12 cellular contexts compared by ENCODE assay signal in genomic region chr14:60926002-60926401, GRCh38.
DNase-seq lines count a peak whose midpoint lies in the region; ATAC-seq and TF ChIP-seq lines count a peak whose summit lies in the region.
"Had no signal": no experiment of that assay in that cellular context is flagged by ENCODE, and none has a peak within 500 bp of the region (broad histone marks: within the 10 kb centered on the region; RNA-seq: fewer than 3 reads in every experiment).

No MANE protein-coding gene starts in this region.

- intact Hi-C loops in head of caudate nucleus (cut with DNase I): no loop called here

- TF ChIP-seq CTCF in SU-DHL-6 (IDR thresholded peaks at IDR 0.05; ENCODE audit: insufficient read depth, low read length, poor library complexity, severe bottlenecking): no peak

- ATAC-seq in GM18508 (IDR thresholded peaks at IDR 0.05; ENCODE audit: insufficient read depth, unreplicated experiment) (peak; percentile 89), GM21360 (IDR thresholded peaks at IDR 0.05; ENCODE audit: unreplicated experiment) (peak; percentile 98), HG02981 (IDR thresholded peaks at IDR 0.05; ENCODE audit: unreplicated experiment) (peak; percentile 96), HG02970 (IDR thresholded peaks at IDR 0.05; ENCODE audit: low FRiP score, unreplicated experiment) (no peak)

- no peaks in the 10 kb centered on the region for H3K27me3 ChIP-seq in SU-DHL-6 (ENCODE audit: low read length)
- H3K27me3 ChIP-seq: esophagus squamous epithelium had no signal

- H3K9me3 ChIP-seq in SU-DHL-6 (ENCODE audit: insufficient read depth, low read length): no peaks in the 10 kb centered on the region
- H3K9me3 ChIP-seq: esophagus squamous epithelium had no signal

- peak overlapping the region; percentile 11 for H3K4me2 ChIP-seq in SU-DHL-6 (ENCODE audit: low read depth, low read length, poor library complexity, severe bottlenecking)

- DNase-seq in head of caudate nucleus: no peak
- DNase-seq in activated effector memory CD4-positive, alpha-beta T cell treated with Interleukin-2 at 50 U/mL for 16 hours: no peak
- DNase-seq in NCI-H345 treated with DMSO at 0.1 percent for 48 hours (lab: John Stamatoyannopoulos, UW; ENCODE audit: unreplicated experiment): no peak
- DNase-seq: activated T-cell treated with anti-CD3 and anti-CD28 coated beads, Interleukin-2, amount 50 U/mL, for 48 hours; esophagus squamous epithelium; NCI-H1105 had no signal

- H3K27ac ChIP-seq in SU-DHL-6 (ENCODE audit: low read depth, low read length): 0 out of 2 replicates have a peak overlapping the region, but pooled peaks have one; percentile 16
- H3K27ac ChIP-seq: C4-2B, esophagus squamous epithelium had no signal

- H3F3A ChIP-seq in SU-DHL-6 (ENCODE audit: insufficient read depth): no peaks in the 10 kb centered on the region

- H3K9ac ChIP-seq in SU-DHL-6 (ENCODE audit: low read length): no peak overlapping the region

- no peak overlapping the region for H3K4me3 ChIP-seq in SU-DHL-6 (ENCODE audit: insufficient read depth, low read length, poor library complexity, severe bottlenecking)
- H3K4me3 ChIP-seq: esophagus squamous epithelium had no signal

- 0 out of 2 replicates have a peak, but pooled peaks cover 8% of the 10 kb centered on the region for H4K20me1 ChIP-seq in SU-DHL-6 (ENCODE audit: low read depth, low read length)

- no peak overlapping the region for H2AFZ ChIP-seq in SU-DHL-6 (ENCODE audit: low read depth, low read length, severe bottlenecking)

- no peaks in the 10 kb centered on the region for H3K36me3 ChIP-seq in SU-DHL-6 (ENCODE audit: low read length)
- H3K36me3 ChIP-seq: esophagus squamous epithelium had no signal

- no peaks in the 10 kb centered on the region for H3K9me2 ChIP-seq in SU-DHL-6 (replicated peaks; ENCODE audit: insufficient read depth, low read length)

- H3K79me2 ChIP-seq in SU-DHL-6 (ENCODE audit: insufficient read depth, low read length): no peaks in the 10 kb centered on the region
